16 cellular contexts compared by ENCODE assay signal in genomic region chr17:8430966-8431365, GRCh38. TPM values are rescaled to one million over a fixed set of nuclear protein-coding genes. Genes with fewer than 3 reads are reported as not detected.
DNase-seq lines count a peak whose midpoint lies in the region; ATAC-seq and TF ChIP-seq lines count a peak whose summit lies in the region.
"Had no signal": no experiment of that assay in that cellular context is flagged by ENCODE, and none has a peak within 500 bp of the region (broad histone marks: within the 10 kb centered on the region; RNA-seq: fewer than 3 reads in every experiment).

No MANE protein-coding gene starts in this region.

- H3K27me3 ChIP-seq in ascending aorta = no peaks in the 10 kb centered on the region
- no peaks in the 10 kb centered on the region for H3K27me3 ChIP-seq in cardiac muscle cell
- H3K27me3 ChIP-seq in ovary = no peaks in the 10 kb centered on the region
- H3K27me3 ChIP-seq: BLaER1, brain microvascular endothelial cell had no signal

- H3K4me1 ChIP-seq in ascending aorta (peaks cover 16% of the 10 kb centered on the region in 2 donors), cardiac muscle cell (ENCODE audit: low read depth) (no peaks in the 10 kb centered on the region), ovary (ENCODE audit: insufficient read depth) (no peaks in the 10 kb centered on the region)

- H3K27me3 Mint-ChIP-seq in activated naive CD4-positive, alpha-beta T cell treated with anti-CD3 and anti-CD28 coated beads for 36 hours (ENCODE audit: low read depth) = no peaks in the 10 kb centered on the region

- no peaks in the 10 kb centered on the region for H3K9me3 ChIP-seq in ascending aorta
- no peaks in the 10 kb centered on the region for H3K9me3 ChIP-seq in cardiac muscle cell (ENCODE audit: low read depth)
- no peaks in the 10 kb centered on the region for H3K9me3 ChIP-seq in ovary
- H3K9me3 ChIP-seq: BLaER1 had no signal

- intact Hi-C loops in ascending aorta (cut with DNase I) = loop anchor here (2.0 kb wide), 2 partner anchors 20 to 48 kb away; partner anchors contain the start of gene RPL26
- intact Hi-C loops in ovary (cut with DNase I) = no loop called here
- intact Hi-C loops in activated naive CD4-positive, alpha-beta T cell treated with anti-CD3 and anti-CD28 coated beads for 36 hours (cut with micrococcal nuclease) = no loop called here

- no peak for TF ChIP-seq EP300 in ovary (IDR thresholded peaks at IDR 0.05)

- no peak for ATAC-seq in HG02798 (IDR thresholded peaks at IDR 0.05; ENCODE audit: poor library complexity, unreplicated experiment)
- ATAC-seq in HG03045 (IDR thresholded peaks at IDR 0.05; ENCODE audit: unreplicated experiment) = no peak
- ATAC-seq: natural killer cell treated with Interleukin-12 subunit alpha and Interleukin-12 subunit beta and Interleukin-15 and Interleukin-18, amount 100 ng/mL, for 72 hours had no signal

- peak overlapping the region in 1 of 2 donors; percentile 25 for H3K4me3 ChIP-seq in ascending aorta
- H3K4me3 ChIP-seq in cardiac muscle cell = no peak overlapping the region
- no peak overlapping the region for H3K4me3 ChIP-seq in ovary
- H3K4me3 ChIP-seq: BLaER1 had no signal

- H3K4me1 Mint-ChIP-seq in activated naive CD4-positive, alpha-beta T cell treated with anti-CD3 and anti-CD28 coated beads for 36 hours (ENCODE audit: low read depth) = no peaks in the 10 kb centered on the region

- no peaks in the 10 kb centered on the region for H3K36me3 Mint-ChIP-seq in activated naive CD4-positive, alpha-beta T cell treated with anti-CD3 and anti-CD28 coated beads for 36 hours (ENCODE audit: low read depth)
- H3K36me3 Mint-ChIP-seq: natural killer cell treated with Interleukin-12 subunit alpha and Interleukin-12 subunit beta and Interleukin-15 and Interleukin-18, amount 100 ng/mL, for 72 hours had no signal

- no peak for TF ChIP-seq POLR2A in ovary (IDR thresholded peaks at IDR 0.05)

- no peak overlapping the region for H3K4me3 Mint-ChIP-seq in activated naive CD4-positive, alpha-beta T cell treated with anti-CD3 and anti-CD28 coated beads for 36 hours
- H3K4me3 Mint-ChIP-seq: natural killer cell treated with Interleukin-12 subunit alpha and Interleukin-12 subunit beta and Interleukin-15 and Interleukin-18, amount 100 ng/mL, for 72 hours had no signal

- peak overlapping the region; percentile 91 to 93 for H3K27ac ChIP-seq in ascending aorta
- H3K27ac ChIP-seq in cardiac muscle cell = no peak overlapping the region
- no peak overlapping the region for H3K27ac ChIP-seq in ovary
- H3K27ac ChIP-seq: BLaER1, brain microvascular endothelial cell had no signal

- 33 to 39% (median 39%) methylated on average over 7 of the region's 7 CpGs for WGBS in ovary, 3 donors

- H3K9me3 Mint-ChIP-seq in activated naive CD4-positive, alpha-beta T cell treated with anti-CD3 and anti-CD28 coated beads for 36 hours = no peaks in the 10 kb centered on the region
- H3K9me3 Mint-ChIP-seq: natural killer cell treated with Interleukin-12 subunit alpha and Interleukin-12 subunit beta and Interleukin-15 and Interleukin-18, amount 100 ng/mL, for 72 hours had no signal

- no peaks in the 10 kb centered on the region for H3K36me3 ChIP-seq in ascending aorta
- no peaks in the 10 kb centered on the region for H3K36me3 ChIP-seq in cardiac muscle cell
- H3K36me3 ChIP-seq in ovary = no peaks in the 10 kb centered on the region
- H3K36me3 ChIP-seq: BLaER1 had no signal

- DNase-seq in AG20443 (ENCODE audit: low spot score) (peak; percentile 72), ascending aorta (ENCODE audit: low spot score in 2 of 2) (peak; percentile 82 to 98), cardiac muscle cell (ENCODE audit: low read depth in 1 of 2, low spot score in 1 of 2) (peak in 1 of 2 donors; percentile 88), ovary (peak; percentile 32 to 70 (median 60)), Kasumi-1 (lab: John Stamatoyannopoulos, UW) (no peak)
- DNase-seq in activated naive CD4-positive, alpha-beta T cell treated with anti-CD3 and anti-CD28 coated beads for 36 hours = no peak
- DNase-seq: brain microvascular endothelial cell; NCI-H526; stimulated activated CD4-positive, alpha-beta T cell treated with anti-CD3 and anti-CD28 coated beads, Interleukin-4, amount 100 ng/mL, for 24 hours; trophoblast cell had no signal

- CTCF ChIA-PET in activated naive CD4-positive, alpha-beta T cell treated with anti-CD3 and anti-CD28 coated beads for 36 hours (lab: Charles Lee) = no interaction called here

- H3K27ac Mint-ChIP-seq in activated naive CD4-positive, alpha-beta T cell treated with anti-CD3 and anti-CD28 coated beads for 36 hours = no peak overlapping the region
- H3K27ac Mint-ChIP-seq: natural killer cell treated with Interleukin-12 subunit alpha and Interleukin-12 subunit beta and Interleukin-15 and Interleukin-18, amount 100 ng/mL, for 72 hours had no signal

- TF ChIP-seq CTCF in ascending aorta (IDR thresholded peaks at IDR 0.05) (no peak), cardiac muscle cell (IDR thresholded peaks at IDR 0.05; ENCODE audit: low read depth, low read length) (peak; percentile 6), ovary (IDR thresholded peaks at IDR 0.05) (no peak)

RNA-seq across cellular contexts. Expression of gene NDEL1, which starts 4.7 kb away (rescaled TPM):
- total RNA-seq in ascending aorta (103 TPM), cardiac muscle cell (34.8 and 47.3 TPM in 2 replicates), ovary (10 to 100 TPM; 57.1 to 86.5 (median 63.2) TPM)
- polyA plus RNA-seq in cardiac muscle cell (21.3 and 25.7 TPM in 2 replicates), ovary (10 to 100 TPM; 36.7 to 71.3 TPM)
- total RNA-seq in activated naive CD4-positive, alpha-beta T cell treated with anti-CD3 and anti-CD28 coated beads for 36 hours = 10 to 100 TPM; 43.1 to 47.1 TPM

RNA-seq across cellular contexts. Expression of gene RNF222, which starts 33.3 kb away (rescaled TPM):
- total RNA-seq in ascending aorta (not detected), cardiac muscle cell (not detected in 2 replicates), ovary (not detected)
- polyA plus RNA-seq in cardiac muscle cell (0.17 and 0.37 TPM in 2 replicates), ovary (not detected)
- total RNA-seq in activated naive CD4-positive, alpha-beta T cell treated with anti-CD3 and anti-CD28 coated beads for 36 hours = under 1 TPM; 0.07 to 0.10 TPM
- total RNA-seq: activated CD8-positive, alpha-beta memory T cell treated with anti-CD3 and anti-CD28 coated beads for 36 hours; natural killer cell treated with Interleukin-12 subunit alpha and Interleukin-12 subunit beta and Interleukin-15 and Interleukin-18, amount 100 ng/mL, for 72 hours; T-helper 1 cell treated with Interleukin-12 subunit alpha and Interleukin-12 subunit beta and Interleukin-4 antibody, amounts not matched to agents 30 ng/mL and 1 ng/mL, for 36 hours had no signal

RNA-seq across cellular contexts. Expression of gene RPL26, which starts 48.0 kb away (rescaled TPM):
- 1,547 TPM for total RNA-seq in ascending aorta
- total RNA-seq in cardiac muscle cell = 3,276 and 3,592 TPM in 2 replicates
- polyA plus RNA-seq in cardiac muscle cell = 486 and 538 TPM in 2 replicates
- over 10,000 TPM in 1 of 7 donors, 1,000 to 10,000 TPM in 6; 2,824 to 11,226 (median 3,297) TPM for total RNA-seq in ovary
- 1,000 to 10,000 TPM; 5,564 to 8,248 TPM for polyA plus RNA-seq in ovary
- 1,000 to 10,000 TPM; 3,652 to 3,827 TPM for total RNA-seq in activated naive CD4-positive, alpha-beta T cell treated with anti-CD3 and anti-CD28 coated beads for 36 hours

Comparison
In these comparisons a context has a peak if more than half of its experiments do, and no peak if none do; other contexts are left out.
1. DNase-seq: peak in AG20443 (single experiment), ascending aorta (2 of 2) and ovary (5 of 5); none in activated naive CD4-positive, alpha-beta T cell treated with anti-CD3 and anti-CD28 coated beads for 36 hours (single experiment) and Kasumi-1 (0 of 2).
2. H3K27ac ChIP-seq: peak in ascending aorta (2 of 2); none in cardiac muscle cell (single experiment) and ovary (0 of 2).